ENCODE assay signal across 10 cellular contexts in genomic region chr18:23238651-23239349, GRCh38.
DNase-seq lines count a peak whose midpoint lies in the region; ATAC-seq and TF ChIP-seq lines count a peak whose summit lies in the region.
"Had no signal": no experiment of that assay in that cellular context is flagged by ENCODE, and none has a peak within 500 bp of the region (broad histone marks: within the 10 kb centered on the region; RNA-seq: fewer than 3 reads in every experiment).

No MANE protein-coding gene starts in this region.

- H3K4ac ChIP-seq in neuronal stem cell (ENCODE audit: low read length) = no peak overlapping the region

- no peak for TF ChIP-seq CTCF in fibroblast of the aortic adventitia (IDR thresholded peaks at IDR 0.05; ENCODE audit: insufficient read depth, low read length)

- no peaks in the 10 kb centered on the region for H3K27me3 Mint-ChIP-seq in T-helper 17 cell

- H2BK120ac ChIP-seq in neuronal stem cell (ENCODE audit: low read depth, low read length) = no peak overlapping the region

- no peaks in the 10 kb centered on the region for H3K36me3 Mint-ChIP-seq in T-helper 17 cell (ENCODE audit: low read depth)

- no peak overlapping the region for H3K18ac ChIP-seq in neuronal stem cell (ENCODE audit: low read length)

- no peak overlapping the region for H4K8ac ChIP-seq in neuronal stem cell (ENCODE audit: low read depth, low read length)

- H3K36me3 ChIP-seq in rectal smooth muscle tissue (ENCODE audit: control insufficient read depth, insufficient read depth, low read length) = no peaks in the 10 kb centered on the region
- peaks cover 2 to 7% of the 10 kb centered on the region in 2 donors for H3K36me3 ChIP-seq in neuronal stem cell (replicated peaks in 1 of 2; ENCODE audit: control insufficient read depth in 2 of 2, insufficient read depth in 2 of 2, low read length in 2 of 2)

- no peak overlapping the region for H2BK15ac ChIP-seq in neuronal stem cell (ENCODE audit: low read length)

- H4K91ac ChIP-seq in neuronal stem cell (ENCODE audit: low read depth, low read length, poor library complexity) = no peak overlapping the region

- H3K4me1 ChIP-seq in rectal smooth muscle tissue (ENCODE audit: control insufficient read depth, insufficient read depth, low read length) = peaks cover 9% of the 10 kb centered on the region
- H3K4me1 ChIP-seq in neuronal stem cell (ENCODE audit: control insufficient read depth in 2 of 2, insufficient read depth in 1 of 2, low read depth in 1 of 2, low read length in 2 of 2) = peaks cover 0 to 6% of the 10 kb centered on the region in 2 donors

- peaks cover 8% of the 10 kb centered on the region for H3K4me1 Mint-ChIP-seq in T-helper 17 cell

- no peak overlapping the region for H2AK5ac ChIP-seq in neuronal stem cell (ENCODE audit: low read depth, low read length)

- H2BK12ac ChIP-seq in neuronal stem cell (ENCODE audit: low read length) = no peak overlapping the region

- DNase-seq in EL (peak; percentile 78), T-helper 17 cell (no peak), fibroblast of the aortic adventitia (ENCODE audit: low read depth) (peak; percentile 59), neuronal stem cell (ENCODE audit: low spot score) (no peak)
- no peak for DNase-seq in stimulated activated CD4-positive, alpha-beta T cell treated with anti-CD3 and anti-CD28 coated beads, Interleukin-1b, Interleukin-23, amount 100 ng/mL, for 48 hours
- DNase-seq: activated CD4-positive, alpha-beta T cell treated with anti-CD3 and anti-CD28 coated beads, Interleukin-2, amount 50 U/mL, for 1 hour; NCI-H774 had no signal

- peak overlapping the region; percentile 74 for H3K27ac ChIP-seq in rectal smooth muscle tissue (ENCODE audit: low read depth, low read length)
- H3K27ac ChIP-seq in neuronal stem cell (replicated peaks; ENCODE audit: low read length) = no peak overlapping the region

- H3K9me3 ChIP-seq in T-helper 17 cell (ENCODE audit: control insufficient read depth, low read length, poor library complexity, severe bottlenecking) (no peaks in the 10 kb centered on the region), neuronal stem cell (replicated peaks in 1 of 2; ENCODE audit: control insufficient read depth in 2 of 2, insufficient read depth in 1 of 2, low read depth in 1 of 2, low read length in 2 of 2) (no peaks in the 10 kb centered on the region)

- no peak overlapping the region for H2AFZ ChIP-seq in neuronal stem cell (ENCODE audit: low read length)

- H3K4me3 ChIP-seq in fibroblast of the aortic adventitia (ENCODE audit: low read depth, low read length) (no peak overlapping the region), rectal smooth muscle tissue (ENCODE audit: low read length) (no peak overlapping the region), neuronal stem cell (ENCODE audit: low read length in 2 of 2) (no peak overlapping the region)

- no peak overlapping the region for H3K4me2 ChIP-seq in neuronal stem cell (ENCODE audit: insufficient read depth, low read length, poor library complexity, severe bottlenecking)

- peak overlapping the region; percentile 95 for H3K27ac Mint-ChIP-seq in T-helper 17 cell

- H3K9ac ChIP-seq in rectal smooth muscle tissue (ENCODE audit: low read length) = no peak overlapping the region
- no peak overlapping the region for H3K9ac ChIP-seq in neuronal stem cell (ENCODE audit: low read depth, low read length, poor library complexity)

- WGBS in neuronal stem cell (ENCODE audit: extremely low coverage in 2 of 2, insufficient read length in 2 of 2, insufficient replicate concordance in 1 of 2), 2 donors = no CpG with 5 or more reads among the region's 12 CpGs

- no peak overlapping the region for H3K14ac ChIP-seq in neuronal stem cell (ENCODE audit: low read length)

- no peak overlapping the region for H2BK5ac ChIP-seq in neuronal stem cell (ENCODE audit: low read length)

- no peaks in the 10 kb centered on the region for H3K79me1 ChIP-seq in neuronal stem cell (ENCODE audit: low read depth, low read length)

- no peak for ATAC-seq in T-helper 17 cell
- no peak for ATAC-seq in GM21576 (IDR thresholded peaks at IDR 0.05; ENCODE audit: unreplicated experiment)
- no peak for ATAC-seq in GM19452 (IDR thresholded peaks at IDR 0.05; ENCODE audit: unreplicated experiment)

- H3K4me3 Mint-ChIP-seq in T-helper 17 cell = peak overlapping the region; percentile 86

- H3K27me3 ChIP-seq in rectal smooth muscle tissue (ENCODE audit: control insufficient read depth, insufficient read depth, low read length) (no peaks in the 10 kb centered on the region), neuronal stem cell (ENCODE audit: control insufficient read depth in 3 of 3, insufficient read depth in 3 of 3, low read depth in 1 of 3, low read length in 3 of 3) (no peaks in the 10 kb centered on the region)

- no peak overlapping the region for H3K23ac ChIP-seq in neuronal stem cell (ENCODE audit: low read depth, low read length, poor library complexity)

Comparison
In these comparisons a context has a peak if more than half of its experiments do, and no peak if none do; other contexts are left out.
1. DNase-seq: peak in EL (single experiment) and fibroblast of the aortic adventitia (single experiment); none in T-helper 17 cell (0 of 3), neuronal stem cell (single experiment) and stimulated activated CD4-positive, alpha-beta T cell treated with anti-CD3 and anti-CD28 coated beads, Interleukin-1b, Interleukin-23, amount 100 ng/mL, for 48 hours (single experiment).